ENCODE assay signal across 8 cellular contexts in genomic region chr21:36966066-36966845, GRCh38. TPM values are rescaled to one million over a fixed set of nuclear protein-coding genes. Genes with fewer than 3 reads are reported as not detected.
DNase-seq lines count a peak whose midpoint lies in the region; ATAC-seq and TF ChIP-seq lines count a peak whose summit lies in the region.

Gene HLCS, minus strand, starts transcription at chr21:36966669. Its CDS starts 31 bp downstream, at chr21:36966638.

- no peaks in the 10 kb centered on the region for H3K36me3 ChIP-seq in CD8-positive, alpha-beta memory T cell (ENCODE audit: insufficient read depth, low read length)
- peaks cover 13% of the 10 kb centered on the region for H3K36me3 ChIP-seq in NT2/D1 (ENCODE audit: insufficient read depth, insufficient read length, low read length)

- DNase-seq in CD8-positive, alpha-beta memory T cell, result peak; percentile 62 to 81 (median 75)
- DNase-seq in NT2/D1 (ENCODE audit: low read depth, low spot score) (peak; percentile 68), activated T-cell treated with anti-CD3 and anti-CD28 coated beads for 1 hour (ENCODE audit: low read depth) (peak; percentile 59), epithelial cell of proximal tubule (ENCODE audit: low read depth) (no peak), naive B cell (peak; percentile 75)
- DNase-seq in stimulated activated naive CD4-positive, alpha-beta T cell (lab: John Stamatoyannopoulos, UW), result peak; percentile 47 to 78 (median 66)

- peaks cover 0 to 6% (median 3%) of the 10 kb centered on the region in 3 donors for H3K36me3 Mint-ChIP-seq in CD8-positive, alpha-beta memory T cell
- H3K36me3 Mint-ChIP-seq in naive B cell, result no peaks in the 10 kb centered on the region

- peak within 1 kb of the TSS; percentile 63 for H3K4me3 ChIP-seq in CD8-positive, alpha-beta memory T cell (ENCODE audit: low read length)
- H3K4me3 ChIP-seq in NT2/D1 (ENCODE audit: insufficient read length, low read depth) (peak within 1 kb of the TSS; percentile 80), epithelial cell of proximal tubule (ENCODE audit: low read depth, low read length) (peak within 1 kb of the TSS; percentile 71)

- peak within 1 kb of the TSS; percentile 84 to 98 (median 88) for H3K4me3 Mint-ChIP-seq in CD8-positive, alpha-beta memory T cell
- H3K4me3 Mint-ChIP-seq in naive B cell, result peak within 1 kb of the TSS; percentile 76 to 94 (median 86)

- POLR2A ChIA-PET in CD8-positive, alpha-beta memory T cell (lab: Charles Lee), result interaction anchor here (1.0 to 1.6 kb wide), 3 partner anchors 10 to 23 kb away, joined by 4 to 7 read pairs (median 4); no protein-coding TSS in a partner anchor

- H3K27me3 ChIP-seq in CD8-positive, alpha-beta memory T cell (ENCODE audit: insufficient read depth, low read length, poor library complexity, severe bottlenecking), result no peaks in the 10 kb centered on the region
- H3K27me3 ChIP-seq in NT2/D1 (ENCODE audit: insufficient read depth, insufficient read length), result no peaks in the 10 kb centered on the region

- H3K4me1 Mint-ChIP-seq in CD8-positive, alpha-beta memory T cell, result peaks cover 13 to 22% (median 22%) of the 10 kb centered on the region in 3 donors
- H3K4me1 Mint-ChIP-seq in naive B cell, result peaks cover 4 to 20% (median 14%) of the 10 kb centered on the region in 3 donors

- H3K27ac ChIP-seq in CD8-positive, alpha-beta memory T cell (ENCODE audit: low read depth, low read length), result peak within 1 kb of the TSS; percentile 76

- H3K9ac ChIP-seq in NT2/D1 (ENCODE audit: insufficient read length, low read depth), result peak within 1 kb of the TSS; percentile 90

- CTCF ChIA-PET in CD8-positive, alpha-beta memory T cell (lab: Charles Lee), result interaction anchor here (0.5 to 2.7 kb wide), 10 partner anchors 11 to 44 kb away, joined by 3 to 24 read pairs (median 4); no protein-coding TSS in a partner anchor

- H3K9me3 ChIP-seq in CD8-positive, alpha-beta memory T cell (ENCODE audit: low read length), result no peaks in the 10 kb centered on the region
- H3K9me3 ChIP-seq in NT2/D1 (ENCODE audit: insufficient read depth, low read length), result no peaks in the 10 kb centered on the region

- H3K9me3 Mint-ChIP-seq in CD8-positive, alpha-beta memory T cell, result no peaks in the 10 kb centered on the region
- H3K9me3 Mint-ChIP-seq in naive B cell, result no peaks in the 10 kb centered on the region

- H3K27ac Mint-ChIP-seq in CD8-positive, alpha-beta memory T cell, result peak within 1 kb of the TSS; percentile 82 to 95 (median 92)
- peak within 1 kb of the TSS; percentile 79 to 90 (median 88) for H3K27ac Mint-ChIP-seq in naive B cell

- peak; percentile 86 for ATAC-seq in GM19397 (IDR thresholded peaks at IDR 0.05; ENCODE audit: unreplicated experiment)
- ATAC-seq in HG03571 (IDR thresholded peaks at IDR 0.05; ENCODE audit: unreplicated experiment), result peak; percentile 78
- peak; percentile 89 to 90 for ATAC-seq in naive B cell (ENCODE audit: low read depth in 2 of 2)

- no peak for TF ChIP-seq CTCF in epithelial cell of proximal tubule (conservative IDR thresholded peaks at IDR 0.05; ENCODE audit: low read depth, low read length)

- H3K27me3 Mint-ChIP-seq in CD8-positive, alpha-beta memory T cell, result no peaks in the 10 kb centered on the region
- no peaks in the 10 kb centered on the region for H3K27me3 Mint-ChIP-seq in naive B cell

- H3K4me1 ChIP-seq in CD8-positive, alpha-beta memory T cell (ENCODE audit: insufficient read depth, low read length), result peaks cover 7% of the 10 kb centered on the region
- no peaks in the 10 kb centered on the region for H3K4me1 ChIP-seq in NT2/D1 (ENCODE audit: insufficient read depth, insufficient read length)

RNA-seq across cellular contexts. Expression of gene HLCS, which starts in this region (rescaled TPM):
- total RNA-seq in CD8-positive, alpha-beta memory T cell, result 10 to 100 TPM; 13.4 to 14.7 TPM
- 12.7 TPM for polyA plus RNA-seq in CD8-positive, alpha-beta memory T cell
- 18.7 and 21.0 TPM in 2 replicates for total RNA-seq in epithelial cell of proximal tubule
- polyA plus RNA-seq in naive B cell (ENCODE audit: low read depth in 6 of 6), result 1 to 10 TPM; 5.5 to 8.4 (median 7.3) TPM
